In the genomic region with DNA sequence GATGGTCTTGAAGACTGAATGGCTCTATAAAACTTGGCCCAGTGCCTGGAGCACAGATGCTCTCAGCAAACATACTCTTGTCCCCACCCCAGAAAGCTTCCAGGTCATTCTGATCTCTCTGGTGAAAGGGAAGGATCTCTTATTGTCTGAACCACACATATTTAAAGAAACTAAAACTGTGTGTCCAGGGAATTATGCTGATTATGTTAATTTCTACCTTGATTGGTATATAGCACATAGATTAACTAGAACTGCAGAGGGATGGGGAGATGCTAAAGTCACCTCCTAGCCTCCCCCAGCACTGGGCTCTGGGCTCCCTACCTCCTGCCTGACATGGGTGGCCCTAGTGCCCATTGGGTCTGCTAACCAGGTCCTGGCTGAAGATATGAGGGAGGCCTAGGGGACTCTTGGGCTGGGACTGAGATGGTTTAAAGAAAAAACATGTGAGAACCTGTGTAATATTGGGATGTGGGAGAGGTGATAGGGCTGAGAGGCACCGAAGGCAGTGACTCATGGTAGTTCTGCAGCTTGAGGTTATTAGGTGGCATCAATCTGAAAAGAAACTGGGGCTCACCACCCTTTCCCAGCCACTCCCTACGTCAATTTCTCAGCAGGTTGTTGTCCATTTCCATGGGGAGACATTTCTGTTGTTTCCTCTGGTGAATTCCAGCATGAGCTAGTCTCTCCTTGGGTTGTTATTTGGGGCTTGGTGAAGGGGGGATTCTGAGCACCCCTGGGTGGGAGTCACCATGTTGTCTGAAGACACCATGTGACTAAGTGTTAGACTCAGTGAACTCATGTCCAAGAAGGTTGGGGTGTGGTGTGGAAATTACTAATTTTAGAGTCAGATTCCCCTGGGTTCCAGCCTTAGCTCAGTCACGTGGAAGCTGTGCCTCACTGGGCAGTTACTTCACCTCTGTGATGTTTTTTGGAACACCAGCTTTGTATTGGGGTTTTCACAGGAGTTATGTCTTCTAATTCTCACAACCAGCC, we compare ENCODE assay signal across 16 cellular contexts.
DNase-seq lines count a peak whose midpoint lies in the region; ATAC-seq lines count a peak whose summit lies in the region.
"Had no signal": no experiment of that assay in that cellular context is flagged by ENCODE, and none has a peak within 500 bp of the region (broad histone marks: within the 10 kb centered on the region; RNA-seq: fewer than 3 reads in every experiment).

No MANE protein-coding gene starts in this region.

- no peak overlapping the region for H3K4me3 Mint-ChIP-seq in central memory CD8-positive, alpha-beta T cell
- H3K4me3 Mint-ChIP-seq: activated B cell treated with CpG ODN at 0.5 μM for 24 hours, GM23338, immature natural killer cell, memory B cell, nephron had no signal

- H3K27me3 Mint-ChIP-seq in central memory CD8-positive, alpha-beta T cell: peaks cover 21% of the 10 kb centered on the region

- DNase-seq in NK-92 treated with Interleukin-12 subunit alpha and Interleukin-12 subunit beta, amount 100 ng/mL, for 24 hours (lab: John Stamatoyannopoulos, UW): peak; percentile 65
- DNase-seq in NK-92 (lab: John Stamatoyannopoulos, UW; ENCODE audit: unreplicated experiment): no peak
- peak; percentile 42 for DNase-seq in HPDE6-E6E7 (ENCODE audit: extremely low spot score)
- DNase-seq in central memory CD8-positive, alpha-beta T cell (ENCODE audit: low spot score in 2 of 2): peak in 1 of 2 donors; percentile 7
- DNase-seq in mesenteric fat pad (ENCODE audit: low spot score): peak; percentile 33
- DNase-seq in NCI-H510A treated with DMSO at 0.1 percent for 48 hours (lab: John Stamatoyannopoulos, UW): no peak
- no peak for DNase-seq in glomerular visceral epithelial cell (ENCODE audit: extremely low spot score)
- DNase-seq: activated B cell treated with CpG ODN at 0.5 μM for 24 hours, immature natural killer cell, SHP77 treated with DMSO at 0.1 percent for 48 hours, stomach, T-helper 2 cell had no signal

- peaks cover 2% of the 10 kb centered on the region for H3K36me3 Mint-ChIP-seq in central memory CD8-positive, alpha-beta T cell (ENCODE audit: insufficient read depth)
- H3K36me3 Mint-ChIP-seq: immature natural killer cell, memory B cell had no signal

- no peak for ATAC-seq in central memory CD8-positive, alpha-beta T cell (replicated peaks; ENCODE audit: extremely low read depth, poor library complexity, severe bottlenecking)
- ATAC-seq in GM21423 (IDR thresholded peaks at IDR 0.05; ENCODE audit: unreplicated experiment): no peak
- ATAC-seq: GM23338 had no signal

- H3K27ac Mint-ChIP-seq in central memory CD8-positive, alpha-beta T cell (ENCODE audit: low read depth): peak overlapping the region; percentile 38
- H3K27ac Mint-ChIP-seq: activated B cell treated with CpG ODN at 0.5 μM for 24 hours, GM23338, immature natural killer cell, memory B cell, nephron had no signal

- no peaks in the 10 kb centered on the region for H3K9me3 Mint-ChIP-seq in central memory CD8-positive, alpha-beta T cell
- H3K9me3 Mint-ChIP-seq: activated B cell treated with CpG ODN at 0.5 μM for 24 hours, immature natural killer cell, memory B cell had no signal

- peaks cover 15% of the 10 kb centered on the region for H3K4me1 Mint-ChIP-seq in central memory CD8-positive, alpha-beta T cell
- H3K4me1 Mint-ChIP-seq: activated B cell treated with CpG ODN at 0.5 μM for 24 hours, GM23338 had no signal

Comparison
In these comparisons a context has a peak if more than half of its experiments do, and no peak if none do; other contexts are left out.
1. DNase-seq: peak in NK-92 treated with Interleukin-12 subunit alpha and Interleukin-12 subunit beta, amount 100 ng/mL, for 24 hours (single experiment), HPDE6-E6E7 (single experiment) and mesenteric fat pad (single experiment); none in NK-92 (single experiment), NCI-H510A treated with DMSO at 0.1 percent for 48 hours (single experiment) and glomerular visceral epithelial cell (single experiment).